In genomic region chr11:116119158-116119557, GRCh38 we compare ENCODE assay signal across 21 cellular contexts.
"Had no signal": no experiment of that assay in that cellular context is flagged by ENCODE, and none has a peak within 500 bp of the region (broad histone marks: within the 10 kb centered on the region; RNA-seq: fewer than 3 reads in every experiment).

No MANE protein-coding gene starts in this region.

- H3K36me3 Mint-ChIP-seq: mesothelial cell of epicardium had no signal

- H3K9me3 ChIP-seq: esophagus squamous epithelium, gastrocnemius medialis, heart right ventricle, left lung, lower lobe of right lung, mucosa of descending colon had no signal

- H3K27ac Mint-ChIP-seq: dendritic cell treated with granulocyte-macrophage colony-stimulating factor and Interleukin-4, amounts not matched to agents 40 ng/mL and 50 ng/mL, for 4 days; mesothelial cell of epicardium had no signal

- H3K4me1 Mint-ChIP-seq: mesothelial cell of epicardium had no signal

- H3K27me3 Mint-ChIP-seq: dendritic cell treated with granulocyte-macrophage colony-stimulating factor and Interleukin-4, amounts not matched to agents 40 ng/mL and 50 ng/mL, for 4 days had no signal

- H3K27me3 ChIP-seq: gastrocnemius medialis, left lung had no signal

- H3K4me1 ChIP-seq: esophagus squamous epithelium, gastrocnemius medialis, left lung, lower lobe of right lung had no signal

- H3K27ac ChIP-seq: coronary artery, epithelial cell of prostate, esophagus squamous epithelium, gastrocnemius medialis, heart right ventricle, left lung, lower lobe of right lung had no signal

- H3K36me3 ChIP-seq: esophagus squamous epithelium, gastrocnemius medialis, heart right ventricle, left lung, lower lobe of right lung had no signal

- H3K4me3 ChIP-seq: coronary artery, esophagus squamous epithelium, gastrocnemius medialis, heart right ventricle, left lung, lower lobe of right lung, mucosa of descending colon had no signal

- H3K4me3 Mint-ChIP-seq: dendritic cell treated with granulocyte-macrophage colony-stimulating factor and Interleukin-4, amounts not matched to agents 40 ng/mL and 50 ng/mL, for 4 days; mesothelial cell of epicardium had no signal

- DNase-seq: cerebellar nuclear complex; effector CD4-positive, alpha-beta T cell; effector memory CD4-positive, alpha-beta T cell; erythroblast; esophagus squamous epithelium; foreskin fibroblast; foreskin melanocyte; gastrocnemius medialis; glutamatergic neuron; heart right ventricle; hippocampal formation; left cardiac atrium; left lung; left ventricle myocardium superior; lower lobe of right lung; mesenchymal stem cell; mucosa of descending colon had no signal
